Comparison of ENCODE assay signal across 23 cellular contexts in genomic region chr1:97204468-97204867, GRCh38.
A peak's percentile ranks its signal among the peaks of the same experiment; 100 is the strongest.
DNase-seq lines count a peak whose midpoint lies in the region; ATAC-seq and TF ChIP-seq lines count a peak whose summit lies in the region.
"Had no signal": no experiment of that assay in that cellular context is flagged by ENCODE, and none has a peak within 500 bp of the region (broad histone marks: within the 10 kb centered on the region; RNA-seq: fewer than 3 reads in every experiment).

No MANE protein-coding gene starts in this region.

- DNase-seq in BJ (ENCODE audit: low read depth) = peak; percentile 23
- peak; percentile 34 for DNase-seq in HS-27A (ENCODE audit: low read depth)
- DNase-seq in choroid plexus epithelial cell (ENCODE audit: low read depth) = peak; percentile 31
- peak; percentile 38 for DNase-seq in myocyte (ENCODE audit: low read depth)
- DNase-seq in NCI-H1417 treated with DMSO at 0.1 percent for 48 hours (lab: John Stamatoyannopoulos, UW) = no peak
- DNase-seq in GM10248 (ENCODE audit: extremely low spot score) = no peak
- DNase-seq: activated naive CD8-positive, alpha-beta T cell treated with anti-CD3 and anti-CD28 coated beads, Interleukin-2, amount 10 ng/mL, durations not matched to agents 7 days and 5 days; CD4-positive, alpha-beta T cell; DMS 273 treated with DMSO at 0.1 percent for 48 hours; erythroblast; GOT3; KBM-7; NCI-H2171 treated with DMSO at 0.1 percent for 48 hours; NCI-H526; ovary; right lobe of liver; stimulated activated naive CD4-positive, alpha-beta T cell treated with Interleukin-2 at 50 U/mL for 16 hours had no signal

- H3K27me3 ChIP-seq in BJ (ENCODE audit: control insufficient read depth, insufficient read depth, low read length) = no peaks in the 10 kb centered on the region
- H3K27me3 ChIP-seq: ovary, right lobe of liver, vagina had no signal

- no peak for ATAC-seq in HG03432 (IDR thresholded peaks at IDR 0.05; ENCODE audit: unreplicated experiment)
- no peak for ATAC-seq in HG02798 (IDR thresholded peaks at IDR 0.05; ENCODE audit: poor library complexity, unreplicated experiment)
- ATAC-seq: natural killer cell treated with Interleukin-12 subunit alpha and Interleukin-12 subunit beta and Interleukin-15 and Interleukin-18, amount 100 ng/mL, for 72 hours; WTC11 had no signal

- CTCF ChIA-PET in BJ (lab: Yijun Ruan, JAX) (no interaction called here), GM10248 (lab: Yijun Ruan, JAX) (no interaction called here)

- H3K4me3 ChIP-seq in BJ (ENCODE audit: low read depth, low read length) (no peak overlapping the region), choroid plexus epithelial cell (ENCODE audit: low read depth, low read length) (no peak overlapping the region)
- H3K4me3 ChIP-seq: ovary, right lobe of liver, thoracic aorta, vagina had no signal

- POLR2A ChIA-PET in BJ (lab: Charles Lee) = no interaction called here
- POLR2A ChIA-PET in GM10248 (lab: Yijun Ruan, JAX) = no interaction called here

- no peaks in the 10 kb centered on the region for H3K36me3 ChIP-seq in BJ (ENCODE audit: control insufficient read depth, insufficient read depth, low read length)
- H3K36me3 ChIP-seq: ovary, right lobe of liver, thoracic aorta, vagina had no signal

- TF ChIP-seq CTCF in BJ (IDR thresholded peaks at IDR 0.05; ENCODE audit: insufficient read depth, low read depth, low read length) (no peak), choroid plexus epithelial cell (conservative IDR thresholded peaks at IDR 0.05; ENCODE audit: low read depth, low read length) (no peak), GM10248 (IDR thresholded peaks at IDR 0.05; ENCODE audit: control extremely low read depth, extremely low read depth, low read depth, missing control alignments) (no peak)

Comparison
In these comparisons a context has a peak if more than half of its experiments do, and no peak if none do; other contexts are left out.
1. DNase-seq: peak in BJ (single experiment), HS-27A (single experiment), choroid plexus epithelial cell (single experiment) and myocyte (single experiment); none in NCI-H1417 treated with DMSO at 0.1 percent for 48 hours (single experiment) and GM10248 (single experiment).